ENCODE assay signal across 21 cellular contexts in genomic region chr1:204435886-204436271, GRCh38. TPM values are rescaled to one million over a fixed set of nuclear protein-coding genes. Genes with fewer than 3 reads are reported as not detected.
DNase-seq lines count a peak whose midpoint lies in the region; ATAC-seq lines count a peak whose summit lies in the region.
"Had no signal": no experiment of that assay in that cellular context is flagged by ENCODE, and none has a peak within 500 bp of the region (broad histone marks: within the 10 kb centered on the region; RNA-seq: fewer than 3 reads in every experiment).

No MANE protein-coding gene starts in this region.

- peak; percentile 77 for ATAC-seq in activated T-helper 17 cell treated with anti-CD3 and anti-CD28 coated beads, Interleukin-2, amount 50 U/mL, for 72 hours (replicated peaks)

- no peak overlapping the region for H2BK12ac ChIP-seq in mesenchymal stem cell (ENCODE audit: low read length in 2 of 2)

- H3K27ac Mint-ChIP-seq in activated naive CD4-positive, alpha-beta T cell treated with anti-CD3 and anti-CD28 coated beads for 36 hours, result peak overlapping the region; percentile 48
- no peak overlapping the region for H3K27ac Mint-ChIP-seq in activated naive CD4-positive, alpha-beta T cell treated with anti-CD3 and anti-CD28 coated beads, Interleukin-2, amount 10 ng/mL, durations not matched to agents 7 days and 5 days
- H3K27ac Mint-ChIP-seq in activated T-helper 17 cell treated with anti-CD3 and anti-CD28 coated beads, Interleukin-2, amount 50 U/mL, for 72 hours, result peak overlapping the region; percentile 87
- H3K27ac Mint-ChIP-seq: activated CD4-positive, alpha-beta T cell treated with anti-CD3 and anti-CD28 coated beads, Interleukin-2, amount 10 ng/mL, durations not matched to agents 7 days and 5 days; CD4-positive, alpha-beta T cell had no signal

- no peak overlapping the region for H3K4me3 Mint-ChIP-seq in activated naive CD4-positive, alpha-beta T cell treated with anti-CD3 and anti-CD28 coated beads for 36 hours
- H3K4me3 Mint-ChIP-seq in activated naive CD4-positive, alpha-beta T cell treated with anti-CD3 and anti-CD28 coated beads, Interleukin-2, amount 10 ng/mL, durations not matched to agents 7 days and 5 days, result no peak overlapping the region
- peak overlapping the region; percentile 61 for H3K4me3 Mint-ChIP-seq in activated T-helper 17 cell treated with anti-CD3 and anti-CD28 coated beads, Interleukin-2, amount 50 U/mL, for 72 hours
- H3K4me3 Mint-ChIP-seq: activated CD4-positive, alpha-beta T cell treated with anti-CD3 and anti-CD28 coated beads, Interleukin-2, amount 10 ng/mL, durations not matched to agents 7 days and 5 days; activated naive CD8-positive, alpha-beta T cell; CD4-positive, alpha-beta T cell had no signal

- H3K27me3 Mint-ChIP-seq in activated naive CD4-positive, alpha-beta T cell treated with anti-CD3 and anti-CD28 coated beads for 36 hours (ENCODE audit: low read depth), result no peaks in the 10 kb centered on the region
- no peaks in the 10 kb centered on the region for H3K27me3 Mint-ChIP-seq in activated naive CD4-positive, alpha-beta T cell treated with anti-CD3 and anti-CD28 coated beads, Interleukin-2, amount 10 ng/mL, durations not matched to agents 7 days and 5 days
- H3K27me3 Mint-ChIP-seq in activated T-helper 17 cell treated with anti-CD3 and anti-CD28 coated beads, Interleukin-2, amount 50 U/mL, for 72 hours, result no peaks in the 10 kb centered on the region
- H3K27me3 Mint-ChIP-seq: activated CD4-positive, alpha-beta T cell treated with anti-CD3 and anti-CD28 coated beads, Interleukin-2, amount 10 ng/mL, durations not matched to agents 7 days and 5 days; activated naive CD8-positive, alpha-beta T cell; CD4-positive, alpha-beta T cell had no signal

- H3K9me3 Mint-ChIP-seq in activated naive CD4-positive, alpha-beta T cell treated with anti-CD3 and anti-CD28 coated beads for 36 hours, result no peaks in the 10 kb centered on the region
- no peaks in the 10 kb centered on the region for H3K9me3 Mint-ChIP-seq in activated naive CD4-positive, alpha-beta T cell treated with anti-CD3 and anti-CD28 coated beads, Interleukin-2, amount 10 ng/mL, durations not matched to agents 7 days and 5 days
- no peaks in the 10 kb centered on the region for H3K9me3 Mint-ChIP-seq in activated T-helper 17 cell treated with anti-CD3 and anti-CD28 coated beads, Interleukin-2, amount 50 U/mL, for 72 hours
- H3K9me3 Mint-ChIP-seq: activated CD4-positive, alpha-beta T cell treated with anti-CD3 and anti-CD28 coated beads, Interleukin-2, amount 10 ng/mL, durations not matched to agents 7 days and 5 days; CD4-positive, alpha-beta T cell had no signal

- CTCF ChIA-PET in activated naive CD4-positive, alpha-beta T cell treated with anti-CD3 and anti-CD28 coated beads for 36 hours (lab: Charles Lee), result interaction anchor here (0.8 to 28.3 kb wide), 5 partner anchors 9 to 371 kb away, joined by 3 to 859 read pairs (median 5); partner anchors contain the start of gene PIK3C2B
- CTCF ChIA-PET in activated naive CD4-positive, alpha-beta T cell treated with anti-CD3 and anti-CD28 coated beads, Interleukin-2, amount 10 ng/mL, durations not matched to agents 7 days and 5 days (lab: Charles Lee), result interaction anchor here (1.5 to 2.5 kb wide), 3 partner anchors 10 to 67 kb away, joined by 6 to 11 read pairs (median 8); partner anchors contain the start of gene PIK3C2B

- no peak overlapping the region for H3K14ac ChIP-seq in mesenchymal stem cell (ENCODE audit: low read length in 2 of 2)

- H2BK15ac ChIP-seq in mesenchymal stem cell (ENCODE audit: low read depth, poor library complexity, severe bottlenecking), result no peak overlapping the region

- peaks cover 20% of the 10 kb centered on the region for H3K4me1 Mint-ChIP-seq in activated naive CD4-positive, alpha-beta T cell treated with anti-CD3 and anti-CD28 coated beads for 36 hours (ENCODE audit: low read depth)
- H3K4me1 Mint-ChIP-seq in activated naive CD4-positive, alpha-beta T cell treated with anti-CD3 and anti-CD28 coated beads, Interleukin-2, amount 10 ng/mL, durations not matched to agents 7 days and 5 days, result no peaks in the 10 kb centered on the region
- H3K4me1 Mint-ChIP-seq in activated T-helper 17 cell treated with anti-CD3 and anti-CD28 coated beads, Interleukin-2, amount 50 U/mL, for 72 hours, result peaks cover 42% of the 10 kb centered on the region

- H3K27ac ChIP-seq in mesenchymal stem cell (ENCODE audit: low read length, poor library complexity, severe bottlenecking), result no peak overlapping the region
- peak overlapping the region; percentile 69 for H3K27ac ChIP-seq in subcutaneous abdominal adipose tissue (ENCODE audit: low read depth, low read length)
- H3K27ac ChIP-seq: neutrophil had no signal

- no peak overlapping the region for H3K18ac ChIP-seq in mesenchymal stem cell (ENCODE audit: low read depth in 1 of 2, low read length in 2 of 2)

- no peak overlapping the region for H2AFZ ChIP-seq in mesenchymal stem cell (ENCODE audit: low read depth, low read length)

- H3K36me3 ChIP-seq in mesenchymal stem cell (ENCODE audit: control insufficient read depth in 1 of 2, insufficient read depth in 2 of 2, low read depth in 1 of 2, low read length in 2 of 2) (peaks cover 0 to 11% of the 10 kb centered on the region in 2 experiments), subcutaneous abdominal adipose tissue (ENCODE audit: control insufficient read depth in 5 of 5, insufficient read depth in 5 of 5, low read length in 5 of 5) (peaks cover 7 to 72% (median 60%) of the 10 kb centered on the region in 5 donors)
- H3K36me3 ChIP-seq: neutrophil had no signal

- peaks cover 36% of the 10 kb centered on the region for H3K36me3 Mint-ChIP-seq in activated naive CD4-positive, alpha-beta T cell treated with anti-CD3 and anti-CD28 coated beads for 36 hours (ENCODE audit: low read depth)
- H3K36me3 Mint-ChIP-seq in activated naive CD4-positive, alpha-beta T cell treated with anti-CD3 and anti-CD28 coated beads, Interleukin-2, amount 10 ng/mL, durations not matched to agents 7 days and 5 days, result peaks cover 63% of the 10 kb centered on the region
- peaks cover 97% of the 10 kb centered on the region for H3K36me3 Mint-ChIP-seq in activated T-helper 17 cell treated with anti-CD3 and anti-CD28 coated beads, Interleukin-2, amount 50 U/mL, for 72 hours (ENCODE audit: low read depth)

- H3K9me3 ChIP-seq in mesenchymal stem cell (ENCODE audit: control insufficient read depth, low read length) (no peaks in the 10 kb centered on the region), subcutaneous abdominal adipose tissue (ENCODE audit: control insufficient read depth in 5 of 5, low read length in 5 of 5) (no peaks in the 10 kb centered on the region)
- H3K9me3 ChIP-seq: HAP-1, neutrophil, Peyer's patch, upper lobe of left lung had no signal

- H2AK5ac ChIP-seq in mesenchymal stem cell (ENCODE audit: low read length, severe bottlenecking), result no peak overlapping the region

- H3K4me3 ChIP-seq in mesenchymal stem cell (ENCODE audit: insufficient read depth in 1 of 2, low read depth in 1 of 2, low read length in 2 of 2) (peak overlapping the region in 1 of 2 experiments; percentile 45), subcutaneous abdominal adipose tissue (ENCODE audit: low read depth in 1 of 5, low read length in 5 of 5) (no peak overlapping the region)
- H3K4me3 ChIP-seq: HAP-1, Peyer's patch, upper lobe of left lung had no signal

- H3K4me2 ChIP-seq in mesenchymal stem cell (ENCODE audit: low read length, poor library complexity, severe bottlenecking), result no peak overlapping the region

- no peak overlapping the region for H2BK5ac ChIP-seq in mesenchymal stem cell (ENCODE audit: low read depth, low read length, poor library complexity, severe bottlenecking)

- no peak overlapping the region for H4K8ac ChIP-seq in mesenchymal stem cell (ENCODE audit: low read length)

- no peak overlapping the region for H2BK120ac ChIP-seq in mesenchymal stem cell (ENCODE audit: low read depth, low read length)

- H3K4me1 ChIP-seq in mesenchymal stem cell (ENCODE audit: control insufficient read depth, insufficient read depth, low read depth, low read length), result peaks cover 9% of the 10 kb centered on the region
- H3K4me1 ChIP-seq in subcutaneous abdominal adipose tissue (ENCODE audit: control insufficient read depth in 5 of 5, insufficient read depth in 5 of 5, low read length in 5 of 5), result peaks cover 12 to 65% (median 57%) of the 10 kb centered on the region in 5 donors
- H3K4me1 ChIP-seq: HAP-1, Peyer's patch had no signal

- H3K79me1 ChIP-seq in mesenchymal stem cell (replicated peaks; ENCODE audit: low read length, poor library complexity, severe bottlenecking), result no peaks in the 10 kb centered on the region

- H3K23ac ChIP-seq in mesenchymal stem cell (ENCODE audit: low read length in 2 of 2), result no peak overlapping the region

- no peak overlapping the region for H3K4ac ChIP-seq in mesenchymal stem cell (ENCODE audit: low read depth in 1 of 2, low read length in 2 of 2)

- H3K9ac ChIP-seq in mesenchymal stem cell (ENCODE audit: low read length), result peak overlapping the region; percentile 5
- peak overlapping the region in 2 of 5 donors; percentile 22 to 47 for H3K9ac ChIP-seq in subcutaneous abdominal adipose tissue (ENCODE audit: low read length in 5 of 5)

- H3K27me3 ChIP-seq in mesenchymal stem cell (ENCODE audit: control insufficient read depth in 1 of 2, insufficient read depth in 1 of 2, low read length in 2 of 2) (peaks cover 0 to 5% of the 10 kb centered on the region in 2 experiments), subcutaneous abdominal adipose tissue (ENCODE audit: control insufficient read depth in 5 of 5, insufficient read depth in 4 of 5, low read length in 5 of 5) (no peaks in the 10 kb centered on the region)
- H3K27me3 ChIP-seq: neutrophil, Peyer's patch, upper lobe of left lung had no signal

- DNase-seq in activated naive CD4-positive, alpha-beta T cell treated with anti-CD3 and anti-CD28 coated beads for 36 hours, result peak; percentile 14
- no peak for DNase-seq in activated naive CD4-positive, alpha-beta T cell treated with anti-CD3 and anti-CD28 coated beads, Interleukin-2, amount 10 ng/mL, durations not matched to agents 7 days and 5 days
- DNase-seq in mesenchymal stem cell (no peak), D341Med (ENCODE audit: low spot score) (no peak), epidermal melanocyte (ENCODE audit: insufficient read length, low spot score) (no peak), T-helper 2 cell (no peak)
- DNase-seq: activated CD4-positive, alpha-beta T cell treated with anti-CD3 and anti-CD28 coated beads, Interleukin-2, amount 10 ng/mL, durations not matched to agents 7 days and 5 days; activated T-cell treated with anti-CD3 and anti-CD28 coated beads for 4 hours; CD4-positive, alpha-beta T cell; DMS79 treated with DMSO at 0.1 percent for 48 hours; NCI-H774; Peyer's patch; small intestine; stimulated activated CD4-positive, alpha-beta T cell treated with anti-CD3 and anti-CD28 coated beads, Interleukin-4, amount 100 ng/mL, for 24 hours; stimulated activated CD8-positive, alpha-beta memory T cell treated with anti-CD3 and anti-CD28 coated beads, Interleukin-4, amount 100 ng/mL, for 48 hours; upper lobe of left lung had no signal

- no peak overlapping the region for H4K91ac ChIP-seq in mesenchymal stem cell (ENCODE audit: low read length)

- intact Hi-C loops in activated naive CD4-positive, alpha-beta T cell treated with anti-CD3 and anti-CD28 coated beads for 36 hours (cut with micrococcal nuclease), result no loop called here

- WGBS in mesenchymal stem cell, result no CpG with 5 or more reads among the region's 3 CpGs

RNA-seq across cellular contexts. Expression of gene PPP1R15B, which starts 24.3 kb away (rescaled TPM):
- 10 to 100 TPM; 63.7 to 65.6 TPM for total RNA-seq in activated naive CD4-positive, alpha-beta T cell treated with anti-CD3 and anti-CD28 coated beads for 36 hours
- total RNA-seq in activated T-helper 17 cell treated with anti-CD3 and anti-CD28 coated beads, Interleukin-2, amount 50 U/mL, for 72 hours, result 10 to 100 TPM; 63.9 to 71.6 TPM
- 19.9 TPM for polyA plus RNA-seq in mesenchymal stem cell (2013, experiment 1 of 2)
- 19.0 TPM for polyA plus RNA-seq in mesenchymal stem cell (2013, experiment 2 of 2)

RNA-seq across cellular contexts. Expression of gene PIK3C2B, which starts 58.7 kb away (rescaled TPM):
- total RNA-seq in activated naive CD4-positive, alpha-beta T cell treated with anti-CD3 and anti-CD28 coated beads for 36 hours, result 10 to 100 TPM; 61.0 to 65.4 TPM
- 10 to 100 TPM; 31.0 to 67.6 TPM for total RNA-seq in activated T-helper 17 cell treated with anti-CD3 and anti-CD28 coated beads, Interleukin-2, amount 50 U/mL, for 72 hours
- polyA plus RNA-seq in mesenchymal stem cell (2013, experiment 1 of 2), result 3.7 TPM
- 3.8 TPM for polyA plus RNA-seq in mesenchymal stem cell (2013, experiment 2 of 2)
